In genomic region chr1:154559496-154559950, GRCh38 we compare ENCODE assay signal across 8 cellular contexts. TPM values are rescaled to one million over a fixed set of nuclear protein-coding genes. Genes with fewer than 3 reads are reported as not detected.
DNase-seq lines count a peak whose midpoint lies in the region; ATAC-seq, FAIRE-seq and TF ChIP-seq lines count a peak whose summit lies in the region.

No MANE protein-coding gene starts in this region.

- H3K27me3 ChIP-seq in WERI-Rb-1 (ENCODE audit: insufficient read depth, low read depth, severe bottlenecking) (no peaks in the 10 kb centered on the region), bronchial epithelial cell (ENCODE audit: control insufficient read depth, insufficient read depth, low read length) (no peaks in the 10 kb centered on the region), smooth muscle cell (ENCODE audit: low read depth) (no peaks in the 10 kb centered on the region)

- H3K4me2 ChIP-seq in smooth muscle cell, result peak overlapping the region; percentile 77

- FAIRE-seq in GM12892 (lab: Jason Lieb, UNC), result no peak
- FAIRE-seq in bronchial epithelial cell (lab: Jason Lieb, UNC), result peak; percentile 55

- peaks cover 33% of the 10 kb centered on the region for H4K20me1 ChIP-seq in smooth muscle cell (ENCODE audit: low read depth)

- H3K9me3 ChIP-seq in WERI-Rb-1 (ENCODE audit: severe bottlenecking) (no peaks in the 10 kb centered on the region), smooth muscle cell (replicated peaks; ENCODE audit: low read depth) (no peaks in the 10 kb centered on the region)

- H3K27ac ChIP-seq in WERI-Rb-1 (peak overlapping the region; percentile 83), smooth muscle cell (ENCODE audit: low read depth) (peak overlapping the region; percentile 74)

- no peak for TF ChIP-seq POLR2A in GM12892 (IDR thresholded peaks at IDR 0.05; ENCODE audit: low read depth, low read length)

- H2AFZ ChIP-seq in smooth muscle cell (ENCODE audit: low read depth), result peak overlapping the region; percentile 20

- H3K79me2 ChIP-seq in smooth muscle cell (ENCODE audit: low read depth), result peaks cover 26% of the 10 kb centered on the region

- H3F3A ChIP-seq in smooth muscle cell (ENCODE audit: low read depth), result peaks cover 7% of the 10 kb centered on the region

- H3K4me3 ChIP-seq in WERI-Rb-1 (ENCODE audit: low read depth, low read length) (peak overlapping the region; percentile 69), bronchial epithelial cell (ENCODE audit: low read depth, low read length) (peak overlapping the region; percentile 63), smooth muscle cell (peak overlapping the region; percentile 73)

- peaks cover 3% of the 10 kb centered on the region for H3K4me1 ChIP-seq in smooth muscle cell (ENCODE audit: low read depth)

- 10% methylated on average over 11 of the region's 11 CpGs for whole genome bisulfite sequencing in smooth muscle cell (ENCODE audit: low lambda C conversion rate)

- peaks cover 26% of the 10 kb centered on the region for H3K36me3 ChIP-seq in WERI-Rb-1
- H3K36me3 ChIP-seq in bronchial epithelial cell (ENCODE audit: control insufficient read depth, insufficient read depth, low read length), result peaks cover 11% of the 10 kb centered on the region
- no peaks in the 10 kb centered on the region for H3K36me3 ChIP-seq in smooth muscle cell (ENCODE audit: low read depth)

- TF ChIP-seq CTCF in WERI-Rb-1 (IDR thresholded peaks at IDR 0.05; ENCODE audit: low read depth, low read length), result peak; percentile 100
- TF ChIP-seq CTCF in bronchial epithelial cell (IDR thresholded peaks at IDR 0.05; ENCODE audit: insufficient read depth, low read length, severe bottlenecking), result peak; percentile 97
- peak; percentile 91 for TF ChIP-seq CTCF in smooth muscle cell (IDR thresholded peaks at IDR 0.05; ENCODE audit: borderline replicate concordance, insufficient read depth, poor library complexity, severe bottlenecking)

- ATAC-seq in HG03097 (IDR thresholded peaks at IDR 0.05; ENCODE audit: low FRiP score, unreplicated experiment) (peak; percentile 39), HG02571 (IDR thresholded peaks at IDR 0.05; ENCODE audit: unreplicated experiment) (no peak)

- DNase-seq in GM12892 (ENCODE audit: insufficient read length), result peak; percentile 50
- peak; percentile 91 for DNase-seq in NCI-H2171 treated with DMSO at 0.1 percent for 48 hours (lab: John Stamatoyannopoulos, UW)
- peak; percentile 99 for DNase-seq in WERI-Rb-1
- peak; percentile 80 for DNase-seq in bronchial epithelial cell (ENCODE audit: low read depth)
- peak; percentile 81 for DNase-seq in iPS-NIHi7 (ENCODE audit: extremely low spot score)
- peak; percentile 57 for DNase-seq in smooth muscle cell (lab: John Stamatoyannopoulos, UW; ENCODE audit: unreplicated experiment)

- H3K9ac ChIP-seq in smooth muscle cell (ENCODE audit: low read depth), result no peak overlapping the region

RNA-seq across cellular contexts. Expression of gene UBE2Q1, which starts 1.1 kb away (rescaled TPM):
- polyA plus RNA-seq in GM12892 (2012; ENCODE audit: missing spikeins), result 48.5 TPM
- total RNA-seq in bronchial epithelial cell (20.3 and 23.3 TPM in 2 replicates), smooth muscle cell (15.1 and 20.4 TPM in 2 replicates)
- polyA plus RNA-seq in smooth muscle cell, result 36.7 and 37.9 TPM in 2 replicates

RNA-seq across cellular contexts. Expression of gene CHRNB2, which starts 8.1 kb away (rescaled TPM):
- 0.76 TPM for polyA plus RNA-seq in GM12892 (2012; ENCODE audit: missing spikeins)
- total RNA-seq in bronchial epithelial cell, result not detected in 2 replicates
- total RNA-seq in smooth muscle cell, result 1.8 TPM in 1 of 2 replicates, not detected in the other
- polyA plus RNA-seq in smooth muscle cell, result not detected in 2 replicates

RNA-seq across cellular contexts. Expression of gene ADAR, which starts 48.5 kb away (rescaled TPM):
- 116 TPM for polyA plus RNA-seq in GM12892 (2012; ENCODE audit: missing spikeins)
- total RNA-seq in bronchial epithelial cell (44.5 and 68.5 TPM in 2 replicates), smooth muscle cell (80.6 and 87.5 TPM in 2 replicates)
- 39.1 and 44.6 TPM in 2 replicates for polyA plus RNA-seq in smooth muscle cell

RNA-seq across cellular contexts. Expression of gene SHE, which starts 57.3 kb away (rescaled TPM):
- polyA plus RNA-seq in GM12892 (2012; ENCODE audit: missing spikeins), result 0.21 TPM
- total RNA-seq in bronchial epithelial cell, result under 0.01 TPM in 1 of 2 replicates, not detected in the other
- total RNA-seq in smooth muscle cell, result 0.13 and 0.45 TPM in 2 replicates
- 0.39 and 0.72 TPM in 2 replicates for polyA plus RNA-seq in smooth muscle cell

RNA-seq across cellular contexts. Expression of gene TDRD10, which starts 57.5 kb away (rescaled TPM):
- 0.19 TPM for polyA plus RNA-seq in GM12892 (2012; ENCODE audit: missing spikeins)
- under 0.01 TPM in 1 of 2 replicates, not detected in the other for total RNA-seq in bronchial epithelial cell
- total RNA-seq in smooth muscle cell, result 0.13 TPM in 1 of 2 replicates, not detected in the other
- polyA plus RNA-seq in smooth muscle cell, result 0.11 TPM in 1 of 2 replicates, not detected in the other
